9 cellular contexts compared by ENCODE assay signal in the genomic region with DNA sequence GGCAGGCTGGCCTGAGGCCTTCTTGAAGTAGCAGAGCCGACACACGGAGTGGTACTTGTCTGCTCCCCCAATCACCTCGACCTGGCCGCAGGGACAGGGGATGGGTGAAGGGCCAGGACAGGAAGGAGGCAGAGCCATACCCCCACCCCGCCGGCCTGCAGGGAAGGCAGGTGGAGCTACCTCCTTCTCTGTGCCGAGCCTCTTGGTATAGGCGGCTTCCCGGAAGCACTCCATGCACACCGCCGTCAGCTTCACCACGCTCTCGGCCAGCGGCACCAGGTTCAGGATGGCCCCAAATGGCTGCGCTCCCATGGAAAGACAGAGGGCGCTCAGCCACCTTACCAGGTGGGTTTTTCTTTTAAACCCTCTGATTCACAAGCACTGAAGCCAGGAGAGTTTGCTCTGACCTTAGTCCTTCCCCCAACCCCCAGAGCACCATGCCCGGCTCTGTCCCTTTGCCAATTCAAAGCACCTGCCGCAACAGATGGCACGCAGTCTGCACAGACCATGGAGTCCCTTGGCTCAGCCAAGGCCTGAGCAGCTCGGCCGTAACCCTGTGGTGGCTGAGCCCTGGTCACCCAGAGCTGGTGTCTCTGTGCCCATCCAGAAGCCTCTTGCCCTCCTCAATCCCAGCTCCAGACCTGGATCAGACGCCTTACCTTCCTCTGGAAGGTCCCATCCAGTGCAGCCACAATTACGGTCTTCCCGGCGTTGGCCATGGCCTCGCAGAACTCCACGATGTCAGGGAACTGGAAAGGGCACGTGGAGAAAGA. TPM values are rescaled to one million over a fixed set of nuclear protein-coding genes. Genes with fewer than 3 reads are reported as not detected.
A peak's percentile ranks its signal among the peaks of the same experiment; 100 is the strongest.
DNase-seq lines count a peak whose midpoint lies in the region; ATAC-seq and TF ChIP-seq lines count a peak whose summit lies in the region.
"Had no signal": no experiment of that assay in that cellular context is flagged by ENCODE, and none has a peak within 500 bp of the region (broad histone marks: within the 10 kb centered on the region; RNA-seq: fewer than 3 reads in every experiment).

No MANE protein-coding gene starts in this region.

- no TSS peak for BruUV-seq in Caco-2 (replicated peaks; lab: Mats Ljungman, UMichigan)

- H2AFZ ChIP-seq in neural progenitor cell (replicated peaks) = no peak overlapping the region

- H3K27me3 Mint-ChIP-seq in Caco-2 (ENCODE audit: insufficient read depth, unreplicated experiment) (no peaks in the 10 kb centered on the region), neural progenitor cell (ENCODE audit: insufficient read depth, low read depth) (peaks cover 14% of the 10 kb centered on the region)

- H3K36me3 ChIP-seq in Caco-2 (ENCODE audit: control insufficient read depth, insufficient read depth, low read length) (peaks cover 2% of the 10 kb centered on the region), colonic mucosa (no peaks in the 10 kb centered on the region), neural progenitor cell (no peaks in the 10 kb centered on the region)

- no peaks in the 10 kb centered on the region for H3K79me2 ChIP-seq in neural progenitor cell (ENCODE audit: low read depth)

- H3K9me3 Mint-ChIP-seq in Caco-2 (ENCODE audit: unreplicated experiment) (no peaks in the 10 kb centered on the region), neural progenitor cell (no peaks in the 10 kb centered on the region)

- H3K9me3 ChIP-seq in Caco-2 = no peaks in the 10 kb centered on the region
- H3K9me3 ChIP-seq in colonic mucosa = no peaks in the 10 kb centered on the region
- no peaks in the 10 kb centered on the region for H3K9me3 ChIP-seq in neural progenitor cell (ENCODE audit: low read depth)

- H3K4me3 ChIP-seq in Caco-2 (ENCODE audit: low read depth, low read length) = no peak overlapping the region
- no peak overlapping the region for H3K4me3 ChIP-seq in colonic mucosa
- H3K4me3 ChIP-seq in neural progenitor cell = no peak overlapping the region

- intact Hi-C loops in Caco-2 (cut with micrococcal nuclease; ENCODE audit: unreplicated experiment) (no loop called here), colonic mucosa (cut with DNase I) (loop anchor here (5.0 kb wide), 2 partner anchors 48 to 63 kb away; a partner anchor contains a TSS)

- H3K4me3 Mint-ChIP-seq in Caco-2 (ENCODE audit: unreplicated experiment) (no peak overlapping the region), neural progenitor cell (no peak overlapping the region)

- peak overlapping the region; percentile 88 for H3K27ac ChIP-seq in colonic mucosa
- no peak overlapping the region for H3K27ac ChIP-seq in neural progenitor cell

- H3K36me3 Mint-ChIP-seq in Caco-2 (ENCODE audit: insufficient read depth, unreplicated experiment) (peaks cover 98% of the 10 kb centered on the region), neural progenitor cell (peaks cover 24% of the 10 kb centered on the region)

- no peak for ATAC-seq in GM18907 (IDR thresholded peaks at IDR 0.05; ENCODE audit: unreplicated experiment)

- H3K27ac Mint-ChIP-seq in Caco-2 (ENCODE audit: unreplicated experiment) = peak overlapping the region; percentile 75
- H3K27ac Mint-ChIP-seq in neural progenitor cell = no peak overlapping the region

- H3K4me2 ChIP-seq in neural progenitor cell = no peak overlapping the region

- POLR2A ChIA-PET in Caco-2 (lab: Charles Lee) = interaction anchor here (1.1 to 1.4 kb wide), 2 partner anchors 12 to 193 kb away, joined by 3 to 5 read pairs; a partner anchor contains a TSS

- DNase-seq in Caco-2 (no peak), NCI-H1694 treated with DMSO at 0.1 percent for 48 hours (lab: John Stamatoyannopoulos, UW) (peak; percentile 60), colonic mucosa (peak; percentile 69), neural progenitor cell (ENCODE audit: low spot score) (peak; percentile 33), SIG-M5 (lab: John Stamatoyannopoulos, UW) (no peak), HK-2 (ENCODE audit: unreplicated experiment) (no peak)
- DNase-seq in stimulated activated CD4-positive, alpha-beta T cell treated with anti-CD3 and anti-CD28 coated beads, Interleukin-4, amount 100 ng/mL, for 24 hours = no peak

- H3K4me1 ChIP-seq in Caco-2 = peaks cover 16% of the 10 kb centered on the region; the same call in 1 of the 2 replicates
- H3K4me1 ChIP-seq in colonic mucosa = peaks cover 66% of the 10 kb centered on the region
- no peaks in the 10 kb centered on the region for H3K4me1 ChIP-seq in neural progenitor cell

- H3F3A ChIP-seq in neural progenitor cell (ENCODE audit: low read depth) = peaks cover 51% of the 10 kb centered on the region

- CTCF ChIA-PET in Caco-2 (lab: Charles Lee) = interaction anchor here (0.9 to 1.8 kb wide), 3 partner anchors 12 to 76 kb away, joined by 4 to 7 read pairs (median 4); a partner anchor contains a TSS

- peaks cover 25% of the 10 kb centered on the region for H4K20me1 ChIP-seq in neural progenitor cell (ENCODE audit: low read depth)

- H3K4me1 Mint-ChIP-seq in Caco-2 (ENCODE audit: low read depth, unreplicated experiment) = peaks cover 24% of the 10 kb centered on the region
- H3K4me1 Mint-ChIP-seq in neural progenitor cell = peaks cover 16% of the 10 kb centered on the region

- H3K27me3 ChIP-seq in Caco-2 (replicated peaks; ENCODE audit: control insufficient read depth, insufficient read depth, low read length) = no peaks in the 10 kb centered on the region
- H3K27me3 ChIP-seq in colonic mucosa = no peaks in the 10 kb centered on the region
- no peaks in the 10 kb centered on the region for H3K27me3 ChIP-seq in neural progenitor cell

- H3K9ac ChIP-seq in colonic mucosa (ENCODE audit: low read depth in 2 of 2, low read length in 2 of 2) = peak overlapping the region; percentile 31 to 68
- H3K9ac ChIP-seq in neural progenitor cell = no peak overlapping the region

- peak in 1 of 2 experiments; percentile 20 for TF ChIP-seq CTCF in Caco-2 (IDR thresholded peaks at IDR 0.05; ENCODE audit: insufficient read depth in 1 of 2, low read depth in 1 of 2, low read length in 1 of 2, severe bottlenecking in 1 of 2, unreplicated experiment in 1 of 2)
- TF ChIP-seq CTCF in colonic mucosa (IDR thresholded peaks at IDR 0.05) = no peak
- TF ChIP-seq CTCF in neural progenitor cell (IDR thresholded peaks at IDR 0.05) = peak; percentile 35

RNA-seq across cellular contexts. Expression of a gene that starts 6.7 kb away (rescaled TPM):
- total RNA-seq in Caco-2 (2022) (169 and 193 TPM in 2 replicates), colonic mucosa (100 to 1,000 TPM; 256 to 395 TPM), neural progenitor cell (ENCODE audit: low replicate concordance) (6.2 and 19.8 TPM in 2 replicates)

RNA-seq across cellular contexts. Expression of a gene that starts 11.8 kb away (rescaled TPM):
- total RNA-seq in Caco-2 (2022) = 171 and 190 TPM in 2 replicates
- 100 to 1,000 TPM in 1 of 2 donors, 10 to 100 TPM in 1; 37.7 to 135 TPM for total RNA-seq in colonic mucosa
- 27.3 and 61.7 TPM in 2 replicates for total RNA-seq in neural progenitor cell (ENCODE audit: low replicate concordance)

RNA-seq across cellular contexts. Expression of a gene that starts 12.1 kb away (rescaled TPM):
- total RNA-seq in Caco-2 (2022) (68.5 and 83.0 TPM in 2 replicates), colonic mucosa (10 to 100 TPM; 30.6 to 33.3 TPM), neural progenitor cell (ENCODE audit: low replicate concordance) (76.8 and 78.4 TPM in 2 replicates)

RNA-seq across cellular contexts. Expression of a gene that starts 28.9 kb away (rescaled TPM):
- total RNA-seq in Caco-2 (2022) (not detected in 2 replicates), colonic mucosa (under 1 TPM in 1 of 2 donors, not detected in 1; 0.20 TPM), neural progenitor cell (ENCODE audit: low replicate concordance) (not detected in 2 replicates)
- total RNA-seq: dermis microvascular lymphatic vessel endothelial cell had no signal

RNA-seq across cellular contexts. Expression of a gene that starts 39.0 kb away (rescaled TPM):
- 82.0 and 88.8 TPM in 2 replicates for total RNA-seq in Caco-2 (2022)
- 10 to 100 TPM; 15.2 to 77.1 TPM for total RNA-seq in colonic mucosa
- 144 and 169 TPM in 2 replicates for total RNA-seq in neural progenitor cell (ENCODE audit: low replicate concordance)

Comparison
In these comparisons a context has a peak if more than half of its experiments do, and no peak if none do; other contexts are left out.
1. DNase-seq: peak in NCI-H1694 treated with DMSO at 0.1 percent for 48 hours (single experiment), colonic mucosa (single experiment) and neural progenitor cell (single experiment); none in Caco-2 (0 of 2), SIG-M5 (single experiment), HK-2 (single experiment) and stimulated activated CD4-positive, alpha-beta T cell treated with anti-CD3 and anti-CD28 coated beads, Interleukin-4, amount 100 ng/mL, for 24 hours (single experiment).